Comparison of ENCODE assay signal across 8 cellular contexts in genomic region chr7:3754488-3755365, GRCh38.
A peak's percentile ranks its signal among the peaks of the same experiment; 100 is the strongest.
DNase-seq lines count a peak whose midpoint lies in the region; ATAC-seq and TF ChIP-seq lines count a peak whose summit lies in the region.

No MANE protein-coding gene starts in this region.

- in situ Hi-C loops in astrocyte of the spinal cord (cut with HindIII; ENCODE audit: low sequenced_read_pairs), result no loop called here

- H3K4me3 ChIP-seq in left ventricle myocardium inferior (no peak overlapping the region), astrocyte of the spinal cord (ENCODE audit: low read depth, low read length) (no peak overlapping the region), left lung (no peak overlapping the region)

- ATAC-seq in Right ventricle myocardium superior (ENCODE audit: poor library complexity) (peak; percentile 22), left lung (peak; percentile 58), HG02885 (IDR thresholded peaks at IDR 0.05; ENCODE audit: poor library complexity, unreplicated experiment) (no peak)

- H3K4me1 ChIP-seq in left ventricle myocardium inferior (no peaks in the 10 kb centered on the region), left lung (no peaks in the 10 kb centered on the region)

- H3K27me3 ChIP-seq in left ventricle myocardium inferior (ENCODE audit: low read depth) (no peaks in the 10 kb centered on the region), left lung (no peaks in the 10 kb centered on the region)

- intact Hi-C loops in Right ventricle myocardium superior (cut with DNase I), result no loop called here
- intact Hi-C loops in left ventricle myocardium inferior (cut with micrococcal nuclease), result no loop called here
- intact Hi-C loops in left lung (cut with DNase I), result no loop called here

- H3K36me3 ChIP-seq in left ventricle myocardium inferior (no peaks in the 10 kb centered on the region), left lung (no peaks in the 10 kb centered on the region)

- no peak for DNase-seq in Right ventricle myocardium superior
- DNase-seq in left ventricle myocardium inferior, result no peak
- DNase-seq in astrocyte of the spinal cord (ENCODE audit: low read depth, low spot score), result peak; percentile 87
- DNase-seq in left lung, result peak in 1 of 2 donors; percentile 39
- DNase-seq in D341Med (ENCODE audit: low spot score), result no peak
- no peak for DNase-seq in SKM-1 (lab: John Stamatoyannopoulos, UW; ENCODE audit: unreplicated experiment)
- DNase-seq in DMS53 treated with DMSO at 0.1 percent for 48 hours (lab: John Stamatoyannopoulos, UW; ENCODE audit: unreplicated experiment), result no peak

- H3K27ac ChIP-seq in left ventricle myocardium inferior (replicated peaks) (no peak overlapping the region), left lung (peak overlapping the region in 1 of 2 donors; percentile 69)

- H3K9me3 ChIP-seq in left ventricle myocardium inferior (replicated peaks), result no peaks in the 10 kb centered on the region
- no peaks in the 10 kb centered on the region for H3K9me3 ChIP-seq in left lung

- TF ChIP-seq CTCF in left ventricle myocardium inferior (IDR thresholded peaks at IDR 0.05; ENCODE audit: borderline replicate concordance) (no peak), astrocyte of the spinal cord (IDR thresholded peaks at IDR 0.05; ENCODE audit: low read depth, low read length) (no peak), left lung (IDR thresholded peaks at IDR 0.05) (no peak)
